In the genomic region with DNA sequence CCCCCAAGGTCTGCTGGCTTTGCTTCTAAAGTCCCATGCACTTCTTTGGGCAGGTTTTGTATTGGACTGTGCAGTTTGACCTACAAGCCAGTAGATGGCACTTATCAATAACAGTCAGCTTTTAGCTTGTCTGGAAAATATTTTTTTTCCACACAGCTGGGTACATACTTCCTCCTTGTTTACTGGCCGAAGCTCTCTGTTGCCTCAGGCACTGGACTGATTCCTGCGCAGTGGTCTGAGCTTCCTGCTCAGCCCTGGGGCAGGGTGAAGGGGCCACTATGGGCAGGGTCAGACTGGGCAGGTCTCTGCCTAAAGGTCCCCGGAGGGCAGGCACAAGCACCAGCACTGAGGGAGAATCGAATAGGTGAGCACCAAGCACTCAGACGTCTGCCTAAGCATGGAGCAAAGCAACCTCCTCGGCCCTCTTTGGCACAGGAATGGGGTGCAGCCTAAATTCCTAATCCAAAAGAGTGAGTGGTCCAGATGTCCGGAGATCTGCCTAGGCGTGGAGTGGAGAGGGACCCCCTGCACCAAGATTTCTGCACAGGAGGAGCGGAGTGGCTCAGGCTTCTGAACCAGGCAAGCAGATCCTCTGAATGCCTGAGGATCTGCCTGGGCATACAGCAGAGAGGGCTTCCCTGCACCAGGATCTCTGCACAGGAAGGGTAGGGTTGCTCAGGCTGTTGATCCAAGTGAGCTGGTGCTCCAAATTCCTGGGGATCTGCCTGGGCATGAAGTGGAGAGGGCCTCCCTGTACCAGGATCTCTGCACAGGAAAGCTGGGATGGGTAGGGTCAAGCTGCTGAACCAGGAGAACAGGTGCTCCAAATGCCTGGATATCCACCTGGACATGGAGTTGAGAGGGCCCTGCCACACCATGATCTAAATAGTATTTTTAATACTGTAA, we compare ENCODE assay signal across 9 cellular contexts.
DNase-seq lines count a peak whose midpoint lies in the region; ATAC-seq and TF ChIP-seq lines count a peak whose summit lies in the region.
"Had no signal": no experiment of that assay in that cellular context is flagged by ENCODE, and none has a peak within 500 bp of the region (broad histone marks: within the 10 kb centered on the region; RNA-seq: fewer than 3 reads in every experiment).

No MANE protein-coding gene starts in this region.

- no peaks in the 10 kb centered on the region for H3K36me3 ChIP-seq in OCI-LY3 (replicated peaks; ENCODE audit: low read depth, low read length)

- H3K56ac ChIP-seq in H9 (ENCODE audit: insufficient read length, low read depth, low read length), result no peak overlapping the region

- H3K79me1 ChIP-seq in H9 (ENCODE audit: insufficient read depth, low read depth, low read length, poor library complexity, severe bottlenecking), result no peaks in the 10 kb centered on the region

- no peak overlapping the region for H2BK20ac ChIP-seq in H9 (ENCODE audit: low read depth, low read length, poor library complexity, severe bottlenecking)

- no peak overlapping the region for H2BK120ac ChIP-seq in H9 (ENCODE audit: low read depth, low read length, poor library complexity, severe bottlenecking)

- H3K9me3 ChIP-seq in H9 (ENCODE audit: control insufficient read depth, low read depth, low read length) (no peaks in the 10 kb centered on the region), OCI-LY3 (ENCODE audit: insufficient read depth, low read length) (no peaks in the 10 kb centered on the region; the same call in 1 of the 2 replicates)
- H3K9me3 ChIP-seq: SJCRH30 had no signal

- H4K20me1 ChIP-seq in H9 (ENCODE audit: control insufficient read depth, insufficient read depth, insufficient read length) (no peaks in the 10 kb centered on the region), OCI-LY3 (ENCODE audit: insufficient read depth, low read length) (no peaks in the 10 kb centered on the region)

- WGBS in H9 (ENCODE audit: extremely low coverage, insufficient read length, low lambda C conversion rate), result no CpG with 5 or more reads among the region's 9 CpGs

- H3K4me2 ChIP-seq in H9 (ENCODE audit: insufficient read depth, insufficient read length, low read length), result no peak overlapping the region
- peak overlapping the region; percentile 10 for H3K4me2 ChIP-seq in OCI-LY3 (ENCODE audit: low read length)

- intact Hi-C loops in Calu3 (cut with micrococcal nuclease; ENCODE audit: unreplicated experiment), result loop anchor here (2.0 kb wide), 1 partner anchor 106 kb away; the partner anchor contains the start of gene C11orf58

- ATAC-seq in activated T-helper 17 cell treated with anti-CD3 and anti-CD28 coated beads, Interleukin-2, amount 50 U/mL, for 72 hours (replicated peaks), result no peak
- ATAC-seq in activated T-cell treated with anti-CD3 and anti-CD28 coated beads, Interleukin-2, amount 50 U/mL, for 4 hours, result no peak
- no peak for ATAC-seq in GM19452 (IDR thresholded peaks at IDR 0.05; ENCODE audit: unreplicated experiment)

- H4K8ac ChIP-seq in H9 (replicated peaks; ENCODE audit: insufficient read length, low read depth, low read length), result no peak overlapping the region

- no peak overlapping the region for H2BK15ac ChIP-seq in H9 (ENCODE audit: low read depth, low read length)

- no peak overlapping the region for H3K18ac ChIP-seq in H9 (ENCODE audit: insufficient read length, low read depth, low read length)

- DNase-seq in Calu3 (peak; percentile 28), H9 (peak; percentile 57), foreskin fibroblast (no peak), NCI-H2081 (lab: John Stamatoyannopoulos, UW) (no peak)
- DNase-seq in activated T-cell treated with anti-CD3 and anti-CD28 coated beads, Interleukin-2, amount 50 U/mL, for 4 hours, result no peak

- H3T11ph ChIP-seq in H9 (ENCODE audit: low read length), result no peak overlapping the region

- H3K4me1 Mint-ChIP-seq in Calu3 (ENCODE audit: low read depth, unreplicated experiment) (peaks cover 10% of the 10 kb centered on the region), H9 (peaks cover 0 to 4% of the 10 kb centered on the region in 2 experiments; a peak in 2 of 4 replicates)
- no peaks in the 10 kb centered on the region for H3K4me1 Mint-ChIP-seq in activated T-helper 17 cell treated with anti-CD3 and anti-CD28 coated beads, Interleukin-2, amount 50 U/mL, for 72 hours
- no peaks in the 10 kb centered on the region for H3K4me1 Mint-ChIP-seq in activated T-cell treated with anti-CD3 and anti-CD28 coated beads, Interleukin-2, amount 50 U/mL, for 4 hours (ENCODE audit: low read depth)

- no peak overlapping the region for H2BK12ac ChIP-seq in H9 (ENCODE audit: insufficient read length, low read depth, low read length)

- no peak overlapping the region for H3K27ac ChIP-seq in H9 (ENCODE audit: insufficient read length, low read depth, low read length)
- no peak overlapping the region for H3K27ac ChIP-seq in OCI-LY3 (ENCODE audit: low read length)
- H3K27ac ChIP-seq: SJCRH30 had no signal

- H3K4me1 ChIP-seq in H9 (ENCODE audit: insufficient read depth, low read length) (no peaks in the 10 kb centered on the region), OCI-LY3 (ENCODE audit: low read length) (no peaks in the 10 kb centered on the region)

- H2BK5ac ChIP-seq in H9 (ENCODE audit: insufficient read length, low read length), result no peak overlapping the region

- H3K4ac ChIP-seq in H9 (ENCODE audit: low read depth, low read length), result no peak overlapping the region

- H2AK5ac ChIP-seq in H9 (ENCODE audit: insufficient read length, low read length), result no peak overlapping the region

- H3K27me3 ChIP-seq in H9 (ENCODE audit: insufficient read depth, low read length), result no peaks in the 10 kb centered on the region
- no peaks in the 10 kb centered on the region for H3K27me3 ChIP-seq in OCI-LY3 (ENCODE audit: low read depth, low read length)

- H3K27me3 Mint-ChIP-seq in Calu3 (ENCODE audit: unreplicated experiment) (peaks cover 24% of the 10 kb centered on the region), H9 (ENCODE audit: low read depth) (peaks cover 31% of the 10 kb centered on the region)
- H3K27me3 Mint-ChIP-seq in activated T-helper 17 cell treated with anti-CD3 and anti-CD28 coated beads, Interleukin-2, amount 50 U/mL, for 72 hours, result peaks cover 22% of the 10 kb centered on the region
- peaks cover 7% of the 10 kb centered on the region for H3K27me3 Mint-ChIP-seq in activated T-cell treated with anti-CD3 and anti-CD28 coated beads, Interleukin-2, amount 50 U/mL, for 4 hours (ENCODE audit: low read depth)

- H3K36me3 Mint-ChIP-seq in Calu3 (ENCODE audit: insufficient read depth, unreplicated experiment) (no peaks in the 10 kb centered on the region), H9 (ENCODE audit: insufficient read depth in 1 of 3, low read depth in 3 of 3) (peaks cover 9 to 22% (median 16%) of the 10 kb centered on the region in 3 experiments)
- no peaks in the 10 kb centered on the region for H3K36me3 Mint-ChIP-seq in activated T-helper 17 cell treated with anti-CD3 and anti-CD28 coated beads, Interleukin-2, amount 50 U/mL, for 72 hours (ENCODE audit: low read depth)
- no peaks in the 10 kb centered on the region for H3K36me3 Mint-ChIP-seq in activated T-cell treated with anti-CD3 and anti-CD28 coated beads, Interleukin-2, amount 50 U/mL, for 4 hours (ENCODE audit: insufficient read depth)

- H3K27ac Mint-ChIP-seq in Calu3 (ENCODE audit: unreplicated experiment) (peak overlapping the region; percentile 14), H9 (peak overlapping the region in 2 of 3 experiments; percentile 31 to 73; a peak in 2 of 7 replicates)
- H3K27ac Mint-ChIP-seq in activated T-helper 17 cell treated with anti-CD3 and anti-CD28 coated beads, Interleukin-2, amount 50 U/mL, for 72 hours, result no peak overlapping the region

- no peak overlapping the region for H4K91ac ChIP-seq in H9 (ENCODE audit: insufficient read length, low read depth, low read length)

- H3K4me3 ChIP-seq in OCI-LY3 (ENCODE audit: low read length) (no peak overlapping the region), foreskin fibroblast (ENCODE audit: low read depth in 1 of 2, low read length in 2 of 2) (no peak overlapping the region)
- H3K4me3 ChIP-seq: SJCRH30 had no signal

- no peak overlapping the region for H2AFZ ChIP-seq in H9 (ENCODE audit: low read length)
- H2AFZ ChIP-seq in OCI-LY3 (ENCODE audit: low read depth, low read length), result peak overlapping the region; percentile 78

- no TSS peak for BruUV-seq in Calu3 (replicated peaks; lab: Mats Ljungman, UMichigan)

- H3K23me2 ChIP-seq in H9 (ENCODE audit: insufficient read length, low read depth, low read length, poor library complexity, severe bottlenecking), result no peaks in the 10 kb centered on the region

- H3K9ac ChIP-seq in H9 (ENCODE audit: extremely low read depth, insufficient read length, low read length), result no peak overlapping the region
- H3K9ac ChIP-seq in OCI-LY3 (ENCODE audit: low read length), result no peak overlapping the region

- TF ChIP-seq CTCF in Calu3 (IDR thresholded peaks at IDR 0.05; ENCODE audit: unreplicated experiment) (peak; percentile 27), H9 (conservative IDR thresholded peaks at IDR 0.05) (peak; percentile 69), OCI-LY3 (IDR thresholded peaks at IDR 0.05; ENCODE audit: low read depth, low read length) (peak; percentile 64), foreskin fibroblast (IDR thresholded peaks at IDR 0.05; ENCODE audit: low read depth, low read length) (peak; percentile 22)

- no peak overlapping the region for H3K23ac ChIP-seq in H9 (ENCODE audit: insufficient read length, low read depth, low read length)

- H3K79me2 ChIP-seq in H9 (ENCODE audit: insufficient read depth, low read length) (no peaks in the 10 kb centered on the region), OCI-LY3 (ENCODE audit: low read length) (no peaks in the 10 kb centered on the region)

- H3K4me3 Mint-ChIP-seq in Calu3 (ENCODE audit: low read depth, unreplicated experiment) (no peak overlapping the region), H9 (no peak overlapping the region)
- H3K4me3 Mint-ChIP-seq in activated T-helper 17 cell treated with anti-CD3 and anti-CD28 coated beads, Interleukin-2, amount 50 U/mL, for 72 hours, result no peak overlapping the region
- H3K4me3 Mint-ChIP-seq in activated T-cell treated with anti-CD3 and anti-CD28 coated beads, Interleukin-2, amount 50 U/mL, for 4 hours, result no peak overlapping the region

- H4K5ac ChIP-seq in H9 (ENCODE audit: insufficient read length, low read depth, low read length), result no peak overlapping the region

- H3K14ac ChIP-seq in H9 (ENCODE audit: insufficient read depth, low read length), result no peak overlapping the region; the same call in 1 of the 2 replicates

- H3K9me3 Mint-ChIP-seq in Calu3 (ENCODE audit: low read depth, unreplicated experiment), result peaks cover 4% of the 10 kb centered on the region
- peaks cover 29 to 30% of the 10 kb centered on the region in 2 experiments for H3K9me3 Mint-ChIP-seq in H9
- H3K9me3 Mint-ChIP-seq in activated T-helper 17 cell treated with anti-CD3 and anti-CD28 coated beads, Interleukin-2, amount 50 U/mL, for 72 hours, result peaks cover 5% of the 10 kb centered on the region
- H3K9me3 Mint-ChIP-seq in activated T-cell treated with anti-CD3 and anti-CD28 coated beads, Interleukin-2, amount 50 U/mL, for 4 hours, result peaks cover 38% of the 10 kb centered on the region

- CTCF ChIA-PET in Calu3 (lab: Charles Lee), result interaction anchor here (0.5 to 1.4 kb wide), 6 partner anchors 71 to 1075 kb away, joined by 3 to 13 read pairs (median 4); partner anchors contain the start of gene C11orf58

Comparison
In these comparisons a context has a peak if more than half of its experiments do, and no peak if none do; other contexts are left out.
1. DNase-seq: peak in Calu3 (single experiment) and H9 (single experiment); none in foreskin fibroblast (0 of 2), NCI-H2081 (0 of 2) and activated T-cell treated with anti-CD3 and anti-CD28 coated beads, Interleukin-2, amount 50 U/mL, for 4 hours (single experiment).
2. Peak in every context shown above with its lines, with median percentiles within 50 percentile points of each other: CTCF ChIP-seq.